ENCODE assay signal across 24 cellular contexts in the genomic region with DNA sequence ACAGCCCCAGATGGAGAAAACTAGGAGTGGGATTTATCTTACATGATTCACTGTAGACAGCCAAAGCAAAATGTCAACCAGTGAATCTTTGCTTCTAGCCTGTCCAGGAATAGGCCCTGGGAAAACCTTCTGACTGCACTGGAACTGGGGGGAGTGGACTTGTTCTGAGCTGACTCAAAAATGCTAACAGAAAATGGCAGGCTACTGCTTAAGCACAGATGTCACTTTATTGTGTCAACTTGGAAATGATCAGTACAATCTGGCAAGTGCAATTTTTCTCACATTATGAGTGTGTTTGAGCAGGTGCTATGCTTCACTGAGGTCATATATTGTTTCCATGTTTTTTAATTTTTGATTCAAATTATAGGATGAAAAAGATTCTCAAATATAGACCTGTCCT.
"Had no signal": no experiment of that assay in that cellular context is flagged by ENCODE, and none has a peak within 500 bp of the region (broad histone marks: within the 10 kb centered on the region; RNA-seq: fewer than 3 reads in every experiment).

No MANE protein-coding gene starts in this region.

- ATAC-seq: activated CD4-positive, CD25-positive, alpha-beta regulatory T cell treated with anti-CD3 and anti-CD28 coated beads, Interleukin-2, amount 50 U/mL, for 24 hours; activated CD8-positive, alpha-beta T cell treated with anti-CD3 and anti-CD28 coated beads, Interleukin-2, amount 10 ng/mL, durations not matched to agents 7 days and 5 days; body of pancreas; effector memory CD8-positive, alpha-beta T cell; esophagus mucosa; left lobe of liver; stimulated activated memory B cell treated with anti-CD40 and anti-IgM and Interleukin-4, amounts not matched to agents 10 μg/mL and 1 μg/mL and 100 μg/mL, for 72 hours had no signal

- DNase-seq: activated CD4-positive, alpha-beta T cell treated with anti-CD3 and anti-CD28 coated beads, Interleukin-2, amount 10 ng/mL, durations not matched to agents 7 days and 5 days; activated CD8-positive, alpha-beta T cell treated with anti-CD3 and anti-CD28 coated beads, Interleukin-2, amount 10 ng/mL, durations not matched to agents 7 days and 5 days; activated gamma-delta T cell treated with Interleukin-2 at 50 U/mL for 16 hours; activated T-cell treated with anti-CD3 and anti-CD28 coated beads, Interleukin-2, amount 50 U/mL, for 1 hour; body of pancreas; colonic mucosa; effector memory CD8-positive, alpha-beta T cell; foreskin melanocyte; glutamatergic neuron; immature natural killer cell; naive B cell; occipital lobe; retina; sigmoid colon; stimulated activated CD4-positive, alpha-beta T cell treated with anti-CD3 and anti-CD28 coated beads, Interleukin-15, amount 100 ng/mL, for 24 hours; trophoblast cell; uterus had no signal

- H3K9me3 Mint-ChIP-seq: activated CD4-positive, alpha-beta T cell treated with anti-CD3 and anti-CD28 coated beads, Interleukin-2, amount 10 ng/mL, durations not matched to agents 7 days and 5 days; activated naive CD4-positive, alpha-beta T cell treated with anti-CD3 and anti-CD28 coated beads, Interleukin-2, amount 50 U/mL, for 24 hours; stimulated activated memory B cell treated with anti-CD40 and anti-IgM and Interleukin-4, amounts not matched to agents 10 μg/mL and 1 μg/mL and 100 μg/mL, for 72 hours had no signal

- H3K36me3 Mint-ChIP-seq: activated naive CD4-positive, alpha-beta T cell treated with anti-CD3 and anti-CD28 coated beads, Interleukin-2, amount 50 U/mL, for 24 hours; immature natural killer cell; naive B cell; stimulated activated memory B cell treated with anti-CD40 and anti-IgM and Interleukin-4, amounts not matched to agents 10 μg/mL and 1 μg/mL and 100 μg/mL, for 72 hours had no signal

- H3K27me3 Mint-ChIP-seq: activated CD4-positive, alpha-beta T cell treated with anti-CD3 and anti-CD28 coated beads, Interleukin-2, amount 10 ng/mL, durations not matched to agents 7 days and 5 days; activated naive CD4-positive, alpha-beta T cell treated with anti-CD3 and anti-CD28 coated beads, Interleukin-2, amount 50 U/mL, for 24 hours; effector memory CD8-positive, alpha-beta T cell; progenitor cell of endocrine pancreas; stimulated activated memory B cell treated with anti-CD40 and anti-IgM and Interleukin-4, amounts not matched to agents 10 μg/mL and 1 μg/mL and 100 μg/mL, for 72 hours had no signal

- H3K4me3 Mint-ChIP-seq: activated CD4-positive, alpha-beta T cell treated with anti-CD3 and anti-CD28 coated beads, Interleukin-2, amount 10 ng/mL, durations not matched to agents 7 days and 5 days; activated CD8-positive, alpha-beta T cell treated with anti-CD3 and anti-CD28 coated beads, Interleukin-2, amount 10 ng/mL, durations not matched to agents 7 days and 5 days; activated naive CD4-positive, alpha-beta T cell treated with anti-CD3 and anti-CD28 coated beads, Interleukin-2, amount 50 U/mL, for 24 hours; effector memory CD8-positive, alpha-beta T cell; immature natural killer cell; naive B cell; neural crest cell; stimulated activated memory B cell treated with anti-CD40 and anti-IgM and Interleukin-4, amounts not matched to agents 10 μg/mL and 1 μg/mL and 100 μg/mL, for 72 hours had no signal

- H3K4me1 Mint-ChIP-seq: activated CD4-positive, alpha-beta T cell treated with anti-CD3 and anti-CD28 coated beads, Interleukin-2, amount 10 ng/mL, durations not matched to agents 7 days and 5 days; activated naive CD4-positive, alpha-beta T cell treated with anti-CD3 and anti-CD28 coated beads, Interleukin-2, amount 50 U/mL, for 24 hours; immature natural killer cell; naive B cell; stimulated activated memory B cell treated with anti-CD40 and anti-IgM and Interleukin-4, amounts not matched to agents 10 μg/mL and 1 μg/mL and 100 μg/mL, for 72 hours had no signal

- H3K27ac Mint-ChIP-seq: activated CD4-positive, alpha-beta T cell treated with anti-CD3 and anti-CD28 coated beads, Interleukin-2, amount 10 ng/mL, durations not matched to agents 7 days and 5 days; activated CD8-positive, alpha-beta T cell treated with anti-CD3 and anti-CD28 coated beads, Interleukin-2, amount 10 ng/mL, durations not matched to agents 7 days and 5 days; activated naive CD4-positive, alpha-beta T cell treated with anti-CD3 and anti-CD28 coated beads, Interleukin-2, amount 50 U/mL, for 24 hours; effector memory CD8-positive, alpha-beta T cell; immature natural killer cell; naive B cell; progenitor cell of endocrine pancreas; stimulated activated memory B cell treated with anti-CD40 and anti-IgM and Interleukin-4, amounts not matched to agents 10 μg/mL and 1 μg/mL and 100 μg/mL, for 72 hours had no signal
